Comparison of ENCODE assay signal across 8 cellular contexts in genomic region chr10:92572362-92573090, GRCh38. TPM values are rescaled to one million over a fixed set of nuclear protein-coding genes. Genes with fewer than 3 reads are reported as not detected.
DNase-seq lines count a peak whose midpoint lies in the region; ATAC-seq and TF ChIP-seq lines count a peak whose summit lies in the region.

No MANE protein-coding gene starts in this region.

- no peaks in the 10 kb centered on the region for H3K9me3 Mint-ChIP-seq in stimulated activated naive CD8-positive, alpha-beta T cell treated with anti-CD3 and anti-CD28 coated beads, Interleukin-15, amount 100 ng/mL, for 72 hours

- DNase-seq in NCI-H510A treated with DMSO at 0.1 percent for 48 hours (lab: John Stamatoyannopoulos, UW), result peak; percentile 45
- DNase-seq in NCI-H510A (lab: John Stamatoyannopoulos, UW), result no peak
- no peak for DNase-seq in right cardiac atrium
- no peak for DNase-seq in stimulated activated naive CD8-positive, alpha-beta T cell treated with anti-CD3 and anti-CD28 coated beads, Interleukin-15, amount 100 ng/mL, for 72 hours

- WGBS in right cardiac atrium, result 56% methylated on average over 8 of the region's 8 CpGs

- peak overlapping the region; percentile 68 for H3K4me3 Mint-ChIP-seq in stimulated activated naive CD8-positive, alpha-beta T cell treated with anti-CD3 and anti-CD28 coated beads, Interleukin-15, amount 100 ng/mL, for 72 hours

- H3K4me1 ChIP-seq in right cardiac atrium (ENCODE audit: control insufficient read depth, insufficient read depth, low read length), result peaks cover 5% of the 10 kb centered on the region

- peaks cover 38% of the 10 kb centered on the region for H3K4me1 Mint-ChIP-seq in stimulated activated naive CD8-positive, alpha-beta T cell treated with anti-CD3 and anti-CD28 coated beads, Interleukin-15, amount 100 ng/mL, for 72 hours

- no peak for TF ChIP-seq CTCF in VCaP (conservative IDR thresholded peaks at IDR 0.05)

- no peaks in the 10 kb centered on the region for H3K27me3 ChIP-seq in right cardiac atrium (ENCODE audit: control insufficient read depth, insufficient read depth)

- H3K27ac ChIP-seq in VCaP (peak overlapping the region; percentile 96), right cardiac atrium (ENCODE audit: low read length) (no peak overlapping the region)

- no peak for ATAC-seq in right cardiac atrium
- ATAC-seq in stimulated activated naive CD8-positive, alpha-beta T cell treated with anti-CD3 and anti-CD28 coated beads, Interleukin-15, amount 100 ng/mL, for 72 hours, result no peak
- no peak for ATAC-seq in GM18517 (IDR thresholded peaks at IDR 0.05; ENCODE audit: unreplicated experiment)
- ATAC-seq in GM19452 (IDR thresholded peaks at IDR 0.05; ENCODE audit: unreplicated experiment), result no peak
- no peak for ATAC-seq in HG03571 (IDR thresholded peaks at IDR 0.05; ENCODE audit: unreplicated experiment)

- no peaks in the 10 kb centered on the region for H3K27me3 Mint-ChIP-seq in stimulated activated naive CD8-positive, alpha-beta T cell treated with anti-CD3 and anti-CD28 coated beads, Interleukin-15, amount 100 ng/mL, for 72 hours

- intact Hi-C loops in right cardiac atrium (cut with DNase I), result loop anchor here (2.0 to 5.0 kb wide), 3 partner anchors 54 to 56 kb away; no protein-coding TSS in a partner anchor

- peak overlapping the region in 1 of 2 donors; percentile 49 for H3K27ac Mint-ChIP-seq in stimulated activated naive CD8-positive, alpha-beta T cell treated with anti-CD3 and anti-CD28 coated beads, Interleukin-15, amount 100 ng/mL, for 72 hours

- H3K4me3 ChIP-seq in right cardiac atrium (ENCODE audit: low read length), result peak overlapping the region; percentile 97

- H3K9me3 ChIP-seq in right cardiac atrium (ENCODE audit: control insufficient read depth, low read length), result no peaks in the 10 kb centered on the region

RNA-seq across cellular contexts. Expression of gene IDE, which starts 1.4 kb away (rescaled TPM):
- 10 to 100 TPM; 39.7 to 54.1 (median 49.7) TPM for total RNA-seq in right cardiac atrium
- polyA plus RNA-seq in right cardiac atrium, result 13.4 TPM

RNA-seq across cellular contexts. Expression of gene KIF11, which starts 20.4 kb away (rescaled TPM):
- 1 to 10 TPM in 2 of 4 donors, under 1 TPM in 2; 0.31 to 1.7 (median 1.00) TPM for total RNA-seq in right cardiac atrium
- 0.38 TPM for polyA plus RNA-seq in right cardiac atrium
